Comparison of ENCODE assay signal across 1 cellular context in genomic region chr7:138032775-138033174, GRCh38.
TF ChIP-seq lines count a peak whose summit lies in the region.

No MANE protein-coding gene starts in this region.

TF ChIP-seq in IMR-90, 13 proteins besides CTCF, POLR2A, EP300 and RAD21:
- TF ChIP-seq CEBPB (IDR thresholded peaks at IDR 0.05; ENCODE audit: low read depth, low read length) (no peak), MAFK (IDR thresholded peaks at IDR 0.05; ENCODE audit: low read depth, low read length) (no peak)
